Comparison of ENCODE assay signal across 26 cellular contexts in the genomic region with DNA sequence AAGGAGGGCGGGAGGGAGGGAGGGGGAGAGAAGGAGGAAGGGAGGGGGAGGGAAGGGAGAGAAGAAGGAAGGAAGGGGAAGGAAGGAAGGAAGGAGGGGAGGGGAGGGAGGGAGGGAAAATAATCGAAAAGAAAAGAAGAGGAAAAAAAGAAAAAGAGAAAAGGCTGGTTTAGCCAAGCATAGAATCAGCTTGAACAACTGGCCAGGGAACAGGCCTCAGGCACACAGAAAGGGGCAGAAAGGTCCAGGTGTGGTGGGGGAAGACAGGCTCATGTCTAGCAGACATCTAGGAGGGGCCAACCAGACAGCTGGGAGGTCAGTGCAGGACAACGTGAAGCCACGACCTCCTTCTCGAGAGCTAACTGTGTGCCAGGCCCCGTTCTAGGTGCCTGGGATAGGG.
"Had no signal": no experiment of that assay in that cellular context is flagged by ENCODE, and none has a peak within 500 bp of the region (broad histone marks: within the 10 kb centered on the region; RNA-seq: fewer than 3 reads in every experiment).

No MANE protein-coding gene starts in this region.

- ATAC-seq: mucosa of descending colon; naive thymus-derived CD4-positive, alpha-beta T cell; natural killer cell treated with Interleukin-12 subunit alpha and Interleukin-12 subunit beta and Interleukin-15 and Interleukin-18, amount 100 ng/mL, for 72 hours; pancreas; right cardiac atrium; stimulated activated effector memory CD8-positive, alpha-beta T cell treated with anti-CD3 and anti-CD28 coated beads, Interleukin-12 subunit alpha, Interleukin-12 subunit beta, amount 100 ng/mL, for 72 hours; stimulated activated naive CD8-positive, alpha-beta T cell treated with anti-CD3 and anti-CD28 coated beads, Interleukin-15, amount 100 ng/mL, for 72 hours had no signal

- H3K4me3 Mint-ChIP-seq: immature natural killer cell; naive thymus-derived CD4-positive, alpha-beta T cell; natural killer cell treated with Interleukin-12 subunit alpha and Interleukin-12 subunit beta and Interleukin-15 and Interleukin-18, amount 100 ng/mL, for 72 hours; stimulated activated effector memory CD8-positive, alpha-beta T cell treated with anti-CD3 and anti-CD28 coated beads, Interleukin-12 subunit alpha, Interleukin-12 subunit beta, amount 100 ng/mL, for 72 hours; stimulated activated naive CD8-positive, alpha-beta T cell treated with anti-CD3 and anti-CD28 coated beads, Interleukin-15, amount 100 ng/mL, for 72 hours had no signal

- H3K27ac ChIP-seq: pancreas, prostate gland, transverse colon, upper lobe of left lung, vagina had no signal

- H3K36me3 ChIP-seq: left ventricle myocardium inferior, pancreas, prostate gland, spleen, thyroid gland, transverse colon, upper lobe of left lung, vagina had no signal

- DNase-seq: hypothalamus; immature natural killer cell; kidney; left ventricle myocardium inferior; midbrain; mucosa of descending colon; naive thymus-derived CD4-positive, alpha-beta T cell; nucleus accumbens; pancreas; retina; right cardiac atrium; small intestine; spleen; stimulated activated CD4-positive, alpha-beta T cell treated with anti-CD3 and anti-CD28 coated beads, Interleukin-4, amount 100 ng/mL, for 24 hours; stimulated activated naive CD4-positive, alpha-beta T cell treated with Interleukin-2 at 50 U/mL for 16 hours; stimulated activated naive CD8-positive, alpha-beta T cell treated with anti-CD3 and anti-CD28 coated beads, Interleukin-15, amount 100 ng/mL, for 72 hours; substantia nigra; thyroid gland; transverse colon; upper lobe of left lung had no signal

- H3K9me3 Mint-ChIP-seq: natural killer cell treated with Interleukin-12 subunit alpha and Interleukin-12 subunit beta and Interleukin-15 and Interleukin-18, amount 100 ng/mL, for 72 hours; stimulated activated effector memory CD8-positive, alpha-beta T cell treated with anti-CD3 and anti-CD28 coated beads, Interleukin-12 subunit alpha, Interleukin-12 subunit beta, amount 100 ng/mL, for 72 hours; stimulated activated naive CD8-positive, alpha-beta T cell treated with anti-CD3 and anti-CD28 coated beads, Interleukin-15, amount 100 ng/mL, for 72 hours had no signal

- H3K27me3 ChIP-seq: pancreas, thyroid gland, transverse colon, upper lobe of left lung, vagina had no signal

- FAIRE-seq: islet of Langerhans, kidney, pancreas, small intestine had no signal

- H3K4me1 ChIP-seq: pancreas, prostate gland had no signal

- H3K4me3 ChIP-seq: left ventricle myocardium inferior, lung, mucosa of descending colon, pancreas, prostate gland, spleen, thyroid gland, transverse colon, upper lobe of left lung, vagina had no signal

- H3K9me3 ChIP-seq: mucosa of descending colon, pancreas, prostate gland, thyroid gland, transverse colon, upper lobe of left lung, vagina had no signal

- H3K27ac Mint-ChIP-seq: immature natural killer cell; stimulated activated effector memory CD8-positive, alpha-beta T cell treated with anti-CD3 and anti-CD28 coated beads, Interleukin-12 subunit alpha, Interleukin-12 subunit beta, amount 100 ng/mL, for 72 hours; stimulated activated naive CD8-positive, alpha-beta T cell treated with anti-CD3 and anti-CD28 coated beads, Interleukin-15, amount 100 ng/mL, for 72 hours had no signal

- H3K36me3 Mint-ChIP-seq: immature natural killer cell; natural killer cell treated with Interleukin-12 subunit alpha and Interleukin-12 subunit beta and Interleukin-15 and Interleukin-18, amount 100 ng/mL, for 72 hours had no signal
